ENCODE assay signal across 19 cellular contexts in the genomic region with DNA sequence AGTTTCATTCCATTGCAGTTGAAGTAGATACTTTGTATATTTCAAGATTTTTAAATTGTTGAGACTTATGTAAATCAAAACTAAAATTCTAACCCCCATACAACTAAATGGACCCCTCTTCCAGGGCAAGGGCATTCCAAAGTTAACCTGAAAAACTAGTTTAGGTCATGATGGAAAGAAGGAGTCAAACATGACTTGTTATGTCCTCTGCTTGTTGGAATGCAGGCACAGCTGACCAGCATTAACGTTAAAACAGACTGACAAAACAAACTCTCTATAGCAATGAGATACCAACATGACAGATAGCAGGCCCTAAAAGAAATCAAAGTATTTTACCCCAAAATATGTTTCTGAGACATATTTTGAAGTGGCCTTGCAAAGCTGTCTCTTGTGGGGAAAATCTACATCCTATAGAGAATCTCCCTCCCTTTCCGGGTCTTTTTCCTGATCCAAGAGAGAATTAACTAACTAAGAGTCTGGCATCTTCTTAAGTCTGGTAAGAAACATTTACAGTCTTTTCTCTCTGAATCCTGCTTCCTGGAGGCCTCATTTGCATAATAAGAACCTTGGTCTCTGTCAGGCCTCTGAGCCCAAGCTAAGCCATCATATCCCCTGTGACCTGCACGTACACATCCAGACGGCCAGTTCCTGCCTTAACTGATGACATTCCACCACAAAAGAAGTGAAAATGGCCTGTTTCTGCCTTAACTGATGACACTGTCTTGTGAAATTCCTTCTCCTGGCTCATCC.
A peak's percentile ranks its signal among the peaks of the same experiment; 100 is the strongest.
DNase-seq lines count a peak whose midpoint lies in the region; ATAC-seq, FAIRE-seq and TF ChIP-seq lines count a peak whose summit lies in the region.
"Had no signal": no experiment of that assay in that cellular context is flagged by ENCODE, and none has a peak within 500 bp of the region (broad histone marks: within the 10 kb centered on the region; RNA-seq: fewer than 3 reads in every experiment).

No MANE protein-coding gene starts in this region.

- DNase-seq in dedifferentiated amniotic fluid mesenchymal stem cell (ENCODE audit: extremely low spot score) = peak; percentile 9
- peak; percentile 22 for DNase-seq in mesendoderm
- DNase-seq in smooth muscle cell (lab: John Stamatoyannopoulos, UW; ENCODE audit: unreplicated experiment) = no peak
- no peak for DNase-seq in effector memory CD8-positive, alpha-beta T cell
- no peak for DNase-seq in GM12892 (ENCODE audit: insufficient read length)
- DNase-seq in OCI-M1 (lab: John Stamatoyannopoulos, UW) = no peak
- DNase-seq: C1 segment of cervical spinal cord; Calu3; CD4-positive, alpha-beta memory T cell; COR-L47; DMS53; DMS79 treated with DMSO at 0.1 percent for 48 hours; GF-D8; GOT3; HCEC 1CT had no signal

- peak overlapping the region; percentile 23 for H2BK120ac ChIP-seq in mesendoderm (ENCODE audit: low read depth, low read length)

- FAIRE-seq in GM12892 (lab: Jason Lieb, UNC) = no peak
- FAIRE-seq: GM12891, H54 had no signal

- H4K8ac ChIP-seq in mesendoderm (ENCODE audit: low read depth, low read length) = no peak overlapping the region

- no peaks in the 10 kb centered on the region for H3K79me1 ChIP-seq in mesendoderm (ENCODE audit: low read length)

- H3K56ac ChIP-seq in mesendoderm (ENCODE audit: low read length) = no peak overlapping the region

- H3K27me3 ChIP-seq in HUES6 (ENCODE audit: control insufficient read depth, insufficient read depth, low read length) = no peaks in the 10 kb centered on the region
- H3K27me3 ChIP-seq in mesendoderm (ENCODE audit: insufficient read depth, low read length, poor library complexity) = no peaks in the 10 kb centered on the region
- no peaks in the 10 kb centered on the region for H3K27me3 ChIP-seq in smooth muscle cell (ENCODE audit: low read depth)

- no peaks in the 10 kb centered on the region for H4K20me1 ChIP-seq in smooth muscle cell (ENCODE audit: low read depth)

- WGBS in mesendoderm (ENCODE audit: extremely low coverage, insufficient coverage, low lambda C conversion rate) = no CpG with 5 or more reads among the region's 4 CpGs
- WGBS in smooth muscle cell (ENCODE audit: low lambda C conversion rate) = 29% methylated on average over 4 of the region's 4 CpGs

- H3K4me3 ChIP-seq in HUES6 (ENCODE audit: low read depth, low read length) = peak overlapping the region; percentile 11; the same call in 1 of the 2 replicates
- no peak overlapping the region for H3K4me3 ChIP-seq in mesendoderm (ENCODE audit: low read length)
- no peak overlapping the region for H3K4me3 ChIP-seq in smooth muscle cell

- H3K4me1 ChIP-seq in HUES6 (ENCODE audit: control insufficient read depth, insufficient read depth, low read length) (peaks cover 5% of the 10 kb centered on the region), mesendoderm (ENCODE audit: control insufficient read depth, low read depth, low read length) (no peaks in the 10 kb centered on the region), smooth muscle cell (ENCODE audit: low read depth) (no peaks in the 10 kb centered on the region)

- no peak overlapping the region for H3K23ac ChIP-seq in mesendoderm (ENCODE audit: low read length)

- H3K9me3 ChIP-seq in HUES6 (ENCODE audit: control insufficient read depth, insufficient read depth, low read depth, low read length) (peaks cover 4% of the 10 kb centered on the region; the same call in 1 of the 2 replicates), smooth muscle cell (replicated peaks; ENCODE audit: low read depth) (no peaks in the 10 kb centered on the region)

- H3K36me3 ChIP-seq in HUES6 (ENCODE audit: control insufficient read depth, insufficient read depth, low read length) = no peaks in the 10 kb centered on the region; the same call in 1 of the 2 replicates
- H3K36me3 ChIP-seq in mesendoderm (ENCODE audit: control insufficient read depth, insufficient read depth, low read length) = no peaks in the 10 kb centered on the region
- H3K36me3 ChIP-seq in smooth muscle cell (ENCODE audit: low read depth) = no peaks in the 10 kb centered on the region

- no peak overlapping the region for H3K27ac Mint-ChIP-seq in effector memory CD8-positive, alpha-beta T cell
- H3K27ac Mint-ChIP-seq: CD4-positive, alpha-beta memory T cell had no signal

- H2BK5ac ChIP-seq in mesendoderm (ENCODE audit: low read length) = peak overlapping the region; percentile 64

- no peak overlapping the region for H2AK5ac ChIP-seq in mesendoderm (ENCODE audit: low read length)

- peak overlapping the region; percentile 5 for H2AFZ ChIP-seq in smooth muscle cell (ENCODE audit: low read depth)

- peak overlapping the region; percentile 43 for H3K9ac ChIP-seq in HUES6 (ENCODE audit: low read length)
- H3K9ac ChIP-seq in mesendoderm (ENCODE audit: low read length) = no peak overlapping the region
- no peak overlapping the region for H3K9ac ChIP-seq in smooth muscle cell (ENCODE audit: low read depth)

- TF ChIP-seq POLR2A in GM12892 (IDR thresholded peaks at IDR 0.05; ENCODE audit: low read depth, low read length) = no peak

- no peaks in the 10 kb centered on the region for H3K4me1 Mint-ChIP-seq in effector memory CD8-positive, alpha-beta T cell (ENCODE audit: low read depth in 2 of 2)
- H3K4me1 Mint-ChIP-seq: CD4-positive, alpha-beta memory T cell had no signal

- H4K5ac ChIP-seq in mesendoderm (ENCODE audit: low read length) = no peak overlapping the region

- no peak overlapping the region for H3K4me3 Mint-ChIP-seq in effector memory CD8-positive, alpha-beta T cell
- H3K4me3 Mint-ChIP-seq: CD4-positive, alpha-beta memory T cell had no signal

- H3K27ac ChIP-seq in HUES6 (ENCODE audit: low read depth, low read length) (peak overlapping the region; percentile 25; the same call in 1 of the 2 replicates), mesendoderm (ENCODE audit: low read depth, low read length) (no peak overlapping the region), smooth muscle cell (ENCODE audit: low read depth) (no peak overlapping the region)

- no peak for ATAC-seq in effector memory CD8-positive, alpha-beta T cell (replicated peaks)
- no peak for ATAC-seq in HG03354 (IDR thresholded peaks at IDR 0.05; ENCODE audit: poor library complexity, severe bottlenecking, unreplicated experiment)

- no peak overlapping the region for H3K4ac ChIP-seq in mesendoderm (ENCODE audit: low read depth, low read length)

- peaks cover 51 to 55% of the 10 kb centered on the region in 2 donors for H3K27me3 Mint-ChIP-seq in effector memory CD8-positive, alpha-beta T cell

- peak overlapping the region; percentile 39 for H3K18ac ChIP-seq in mesendoderm (ENCODE audit: low read length)

- no peaks in the 10 kb centered on the region for H3F3A ChIP-seq in smooth muscle cell (ENCODE audit: low read depth)

- no peaks in the 10 kb centered on the region for H3K9me3 Mint-ChIP-seq in effector memory CD8-positive, alpha-beta T cell

- no peak overlapping the region for H3K4me2 ChIP-seq in mesendoderm (ENCODE audit: low read length)
- no peak overlapping the region for H3K4me2 ChIP-seq in smooth muscle cell

- H3K79me2 ChIP-seq in mesendoderm (ENCODE audit: control insufficient read depth, insufficient read depth, low read length) = no peaks in the 10 kb centered on the region
- no peaks in the 10 kb centered on the region for H3K79me2 ChIP-seq in smooth muscle cell (ENCODE audit: low read depth)

- no peak overlapping the region for H2BK15ac ChIP-seq in mesendoderm (replicated peaks; ENCODE audit: low read depth)

- TF ChIP-seq CTCF in smooth muscle cell (IDR thresholded peaks at IDR 0.05; ENCODE audit: borderline replicate concordance, insufficient read depth, poor library complexity, severe bottlenecking) = no peak

- no peaks in the 10 kb centered on the region for H3K36me3 Mint-ChIP-seq in effector memory CD8-positive, alpha-beta T cell (ENCODE audit: insufficient read depth)
- H3K36me3 Mint-ChIP-seq: CD4-positive, alpha-beta memory T cell had no signal

Comparison
In these comparisons a context has a peak if more than half of its experiments do, and no peak if none do; other contexts are left out.
1. DNase-seq: peak in dedifferentiated amniotic fluid mesenchymal stem cell (single experiment) and mesendoderm (single experiment); none in smooth muscle cell (single experiment), effector memory CD8-positive, alpha-beta T cell (0 of 3), GM12892 (single experiment) and OCI-M1 (single experiment).